Comparison of ENCODE assay signal across 13 cellular contexts in genomic region chr4:5808081-5808741, GRCh38.
DNase-seq lines count a peak whose midpoint lies in the region; ATAC-seq and TF ChIP-seq lines count a peak whose summit lies in the region.
"Had no signal": no experiment of that assay in that cellular context is flagged by ENCODE, and none has a peak within 500 bp of the region (broad histone marks: within the 10 kb centered on the region; RNA-seq: fewer than 3 reads in every experiment).

No MANE protein-coding gene starts in this region.

- intact Hi-C loops in prostate gland (cut with DNase I): no loop called here

- no peak overlapping the region for H3K27ac ChIP-seq in BLaER1 treated with 17β-estradiol and CSF1 and Interleukin-3, amounts not matched to agents 10 nM and 100 nM
- H3K27ac ChIP-seq in prostate gland: no peak overlapping the region
- H3K27ac ChIP-seq: heart right ventricle, tibial nerve had no signal

- peaks cover 16 to 71% (median 54%) of the 10 kb centered on the region in 11 experiments for H3K36me3 ChIP-seq in BLaER1 treated with 17β-estradiol and CSF1 and Interleukin-3, amounts not matched to agents 10 nM and 100 nM
- peaks cover 0 to 14% of the 10 kb centered on the region in 2 donors for H3K36me3 ChIP-seq in prostate gland

- no peak for ATAC-seq in stimulated activated effector memory CD8-positive, alpha-beta T cell treated with anti-CD3 and anti-CD28 coated beads, Interleukin-12 subunit alpha, Interleukin-12 subunit beta, amount 100 ng/mL, for 72 hours
- ATAC-seq: heart right ventricle had no signal

- H3K27me3 Mint-ChIP-seq in osteocyte (ENCODE audit: unreplicated experiment): no peaks in the 10 kb centered on the region
- H3K27me3 Mint-ChIP-seq: activated naive CD8-positive, alpha-beta T cell treated with anti-CD3 and anti-CD28 coated beads for 36 hours; B cell; naive B cell had no signal

- no peak overlapping the region for H3K27ac Mint-ChIP-seq in osteocyte (ENCODE audit: unreplicated experiment)
- H3K27ac Mint-ChIP-seq in stimulated activated effector memory CD8-positive, alpha-beta T cell treated with anti-CD3 and anti-CD28 coated beads, Interleukin-12 subunit alpha, Interleukin-12 subunit beta, amount 100 ng/mL, for 72 hours: no peak overlapping the region
- H3K27ac Mint-ChIP-seq: activated naive CD8-positive, alpha-beta T cell treated with anti-CD3 and anti-CD28 coated beads for 36 hours; B cell had no signal

- no peak overlapping the region for H3K9ac ChIP-seq in BLaER1 treated with 17β-estradiol and CSF1 and Interleukin-3, amounts not matched to agents 10 nM and 100 nM

- H3K4me1 ChIP-seq in BLaER1 treated with 17β-estradiol and CSF1 and Interleukin-3, amounts not matched to agents 10 nM and 100 nM: peaks cover 0 to 37% (median 22%) of the 10 kb centered on the region in 10 experiments; a peak in 16 of 20 replicates
- no peaks in the 10 kb centered on the region for H3K4me1 ChIP-seq in prostate gland (replicated peaks)
- H3K4me1 ChIP-seq: heart right ventricle, tibial nerve had no signal

- H3K4me3 ChIP-seq in BLaER1 treated with 17β-estradiol and CSF1 and Interleukin-3, amounts not matched to agents 10 nM and 100 nM: no peak overlapping the region
- H3K4me3 ChIP-seq in prostate gland: no peak overlapping the region
- H3K4me3 ChIP-seq: heart right ventricle, tibial nerve had no signal

- 89% methylated on average over 10 of the region's 10 CpGs for WGBS in prostate gland

- TF ChIP-seq POLR2A in prostate gland (IDR thresholded peaks at IDR 0.05): no peak

- H3K36me3 Mint-ChIP-seq in osteocyte (ENCODE audit: unreplicated experiment): peaks cover 37% of the 10 kb centered on the region
- no peaks in the 10 kb centered on the region for H3K36me3 Mint-ChIP-seq in stimulated activated effector memory CD8-positive, alpha-beta T cell treated with anti-CD3 and anti-CD28 coated beads, Interleukin-12 subunit alpha, Interleukin-12 subunit beta, amount 100 ng/mL, for 72 hours
- H3K36me3 Mint-ChIP-seq: activated naive CD8-positive, alpha-beta T cell treated with anti-CD3 and anti-CD28 coated beads for 36 hours; naive B cell had no signal

- TF ChIP-seq CTCF in osteocyte (IDR thresholded peaks at IDR 0.05) (no peak), prostate gland (IDR thresholded peaks at IDR 0.05) (no peak)

- no peaks in the 10 kb centered on the region for H3K9me3 Mint-ChIP-seq in osteocyte (ENCODE audit: unreplicated experiment)
- no peaks in the 10 kb centered on the region for H3K9me3 Mint-ChIP-seq in stimulated activated effector memory CD8-positive, alpha-beta T cell treated with anti-CD3 and anti-CD28 coated beads, Interleukin-12 subunit alpha, Interleukin-12 subunit beta, amount 100 ng/mL, for 72 hours
- H3K9me3 Mint-ChIP-seq: activated naive CD8-positive, alpha-beta T cell treated with anti-CD3 and anti-CD28 coated beads for 36 hours had no signal

- H4K20me1 ChIP-seq in BLaER1 treated with 17β-estradiol and CSF1 and Interleukin-3, amounts not matched to agents 10 nM and 100 nM: peaks cover 0 to 40% (median 2%) of the 10 kb centered on the region in 11 experiments; a peak in 8 of 22 replicates

- H3K9me3 ChIP-seq in BLaER1 treated with 17β-estradiol and CSF1 and Interleukin-3, amounts not matched to agents 10 nM and 100 nM (replicated peaks in 1 of 11): peaks cover 0 to 7% (median 0%) of the 10 kb centered on the region in 11 experiments; a peak in 1 of 22 replicates
- no peaks in the 10 kb centered on the region for H3K9me3 ChIP-seq in prostate gland

- no peaks in the 10 kb centered on the region for H3K4me1 Mint-ChIP-seq in osteocyte (ENCODE audit: unreplicated experiment)
- no peaks in the 10 kb centered on the region for H3K4me1 Mint-ChIP-seq in stimulated activated effector memory CD8-positive, alpha-beta T cell treated with anti-CD3 and anti-CD28 coated beads, Interleukin-12 subunit alpha, Interleukin-12 subunit beta, amount 100 ng/mL, for 72 hours
- H3K4me1 Mint-ChIP-seq: activated naive CD8-positive, alpha-beta T cell treated with anti-CD3 and anti-CD28 coated beads for 36 hours; B cell; naive B cell had no signal

- no peaks in the 10 kb centered on the region for H3K27me3 ChIP-seq in BLaER1 treated with 17β-estradiol and CSF1 and Interleukin-3, amounts not matched to agents 10 nM and 100 nM
- no peaks in the 10 kb centered on the region for H3K27me3 ChIP-seq in prostate gland (replicated peaks; ENCODE audit: insufficient read depth)
- H3K27me3 ChIP-seq: heart right ventricle, tibial nerve had no signal

- DNase-seq in NCI-H1694 (lab: John Stamatoyannopoulos, UW): peak; percentile 71
- DNase-seq in SHP77 (lab: John Stamatoyannopoulos, UW): peak; percentile 56 to 68
- DNase-seq in iris pigment epithelial cell (ENCODE audit: low read depth): peak; percentile 30
- DNase-seq in amniotic stem cell (lab: John Stamatoyannopoulos, UW): no peak
- DNase-seq in osteocyte (ENCODE audit: extremely low spot score, unreplicated experiment): no peak
- DNase-seq in prostate gland (ENCODE audit: low spot score): no peak
- no peak for DNase-seq in stimulated activated effector memory CD8-positive, alpha-beta T cell treated with anti-CD3 and anti-CD28 coated beads, Interleukin-12 subunit alpha, Interleukin-12 subunit beta, amount 100 ng/mL, for 72 hours (ENCODE audit: low spot score in 2 of 2)
- DNase-seq: activated naive CD8-positive, alpha-beta T cell treated with anti-CD3 and anti-CD28 coated beads for 36 hours; heart right ventricle; naive B cell had no signal

- no peak overlapping the region for H3K4me3 Mint-ChIP-seq in osteocyte (ENCODE audit: unreplicated experiment)
- no peak overlapping the region for H3K4me3 Mint-ChIP-seq in stimulated activated effector memory CD8-positive, alpha-beta T cell treated with anti-CD3 and anti-CD28 coated beads, Interleukin-12 subunit alpha, Interleukin-12 subunit beta, amount 100 ng/mL, for 72 hours
- H3K4me3 Mint-ChIP-seq: activated naive CD8-positive, alpha-beta T cell treated with anti-CD3 and anti-CD28 coated beads for 36 hours; B cell; naive B cell had no signal

- peak overlapping the region; percentile 24 to 62 (median 44); a peak in 15 of 22 replicates for H3K4me2 ChIP-seq in BLaER1 treated with 17β-estradiol and CSF1 and Interleukin-3, amounts not matched to agents 10 nM and 100 nM

Comparison
In these comparisons a context has a peak if more than half of its experiments do, and no peak if none do; other contexts are left out.
1. DNase-seq: peak in NCI-H1694 (single experiment), SHP77 (2 of 2) and iris pigment epithelial cell (single experiment); none in amniotic stem cell (single experiment), osteocyte (single experiment), prostate gland (single experiment) and stimulated activated effector memory CD8-positive, alpha-beta T cell treated with anti-CD3 and anti-CD28 coated beads, Interleukin-12 subunit alpha, Interleukin-12 subunit beta, amount 100 ng/mL, for 72 hours (0 of 2).